In the genomic region with DNA sequence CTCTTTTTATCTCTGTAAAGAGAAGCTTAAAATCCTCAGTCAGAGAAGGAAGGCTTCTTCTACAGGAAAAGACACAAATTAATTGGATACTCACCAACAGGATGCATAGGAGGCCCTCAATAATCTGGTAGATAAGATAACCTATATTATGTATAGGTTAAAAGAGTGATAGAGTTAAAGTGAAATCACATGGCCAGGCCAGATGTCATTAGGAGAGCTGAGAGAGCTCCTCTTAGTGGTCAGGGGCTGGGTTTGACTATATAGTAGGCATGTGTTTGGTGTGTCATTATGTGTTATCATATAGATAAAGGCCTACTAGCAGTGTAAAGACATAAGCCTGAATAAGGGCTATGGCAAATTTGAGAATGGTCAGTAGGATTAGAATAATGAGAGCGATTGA, we compare ENCODE assay signal across 31 cellular contexts.
"Had no signal": no experiment of that assay in that cellular context is flagged by ENCODE, and none has a peak within 500 bp of the region (broad histone marks: within the 10 kb centered on the region; RNA-seq: fewer than 3 reads in every experiment).

No MANE protein-coding gene starts in this region.

- H3K9me2 ChIP-seq: SK-N-SH had no signal

- H3K9me3 ChIP-seq: ascending aorta, MG63, SJCRH30, SK-N-SH had no signal

- FAIRE-seq: TTC549 had no signal

- H3K4me3 Mint-ChIP-seq: activated CD4-positive, alpha-beta T cell treated with anti-CD3 and anti-CD28 coated beads, Interleukin-2, amount 10 ng/mL, durations not matched to agents 24 days and 14 days; activated CD8-positive, alpha-beta T cell treated with anti-CD3 and anti-CD28 coated beads for 36 hours; activated naive CD8-positive, alpha-beta T cell treated with anti-CD3 and anti-CD28 coated beads for 36 hours; activated T-cell treated with anti-CD3 and anti-CD28 coated beads, Interleukin-2, amount 50 U/mL, for 72 hours; activated T-helper 17 cell treated with anti-CD3 and anti-CD28 coated beads, Interleukin-2, amount 50 U/mL, for 72 hours; T-helper 1 cell treated with Interleukin-12 subunit alpha and Interleukin-12 subunit beta and Interleukin-4 antibody, amounts not matched to agents 30 μg/mL and 1 μg/mL, for 36 hours; T-helper 2 cell treated with Interferon-gamma antibody and Interleukin-4, amounts not matched to agents 5 μg/mL and 100 μg/mL, for 36 hours had no signal

- H3K4me3 ChIP-seq: ascending aorta, cardiac muscle cell, MG63, SJCRH30 had no signal

- DNase-seq: activated CD4-positive, alpha-beta T cell treated with anti-CD3 and anti-CD28 coated beads, Interleukin-2, amount 10 ng/mL, durations not matched to agents 24 days and 14 days; activated CD4-positive, alpha-beta T cell treated with anti-CD3 and anti-CD28 coated beads, Interleukin-2, amount 50 U/mL, for 4 hours; activated CD8-positive, alpha-beta T cell treated with anti-CD3 and anti-CD28 coated beads for 36 hours; activated effector memory CD4-positive, alpha-beta T cell treated with anti-CD3 and anti-CD28 coated beads, Interleukin-2, amount 50 U/mL, for 16 hours; activated naive CD4-positive, alpha-beta T cell; activated naive CD4-positive, alpha-beta T cell treated with anti-CD3 and anti-CD28 coated beads, Interleukin-2, amount 50 U/mL, for 16 hours; activated naive CD8-positive, alpha-beta T cell treated with anti-CD3 and anti-CD28 coated beads for 36 hours; activated T-cell treated with anti-CD3 and anti-CD28 coated beads, Interleukin-2, amount 50 U/mL, for 1 hour; activated T-cell treated with anti-CD3 and anti-CD28 coated beads, Interleukin-2, amount 50 U/mL, for 72 hours; amygdala; Kasumi-1; KBM-7; MG63; NCI-H1048; NCI-H1105 treated with DMSO at 0.1 percent for 48 hours; NCI-H1436; NCI-H187; NCI-H2081; NCI-H345; NCI-H524 treated with DMSO at 0.1 percent for 48 hours; NK-92 treated with Interleukin-12 subunit alpha and Interleukin-12 subunit beta, amount 100 ng/mL, for 24 hours; SHP77; SJCRH30; SK-N-SH had no signal

- H3K4me2 ChIP-seq: SK-N-SH had no signal

- H3K27ac ChIP-seq: ascending aorta, cardiac muscle cell, SJCRH30 had no signal

- H3K4me1 ChIP-seq: ascending aorta, SJCRH30 had no signal

- ATAC-seq: activated CD8-positive, alpha-beta T cell treated with anti-CD3 and anti-CD28 coated beads for 36 hours; activated T-cell treated with anti-CD3 and anti-CD28 coated beads, Interleukin-2, amount 50 U/mL, for 72 hours; activated T-helper 17 cell treated with anti-CD3 and anti-CD28 coated beads, Interleukin-2, amount 50 U/mL, for 72 hours; Panc1 had no signal

- H3K27me3 ChIP-seq: ascending aorta, MG63, SJCRH30 had no signal

- H3K9me3 Mint-ChIP-seq: activated CD4-positive, alpha-beta T cell treated with anti-CD3 and anti-CD28 coated beads, Interleukin-2, amount 10 ng/mL, durations not matched to agents 24 days and 14 days; T-helper 1 cell treated with Interleukin-12 subunit alpha and Interleukin-12 subunit beta and Interleukin-4 antibody, amounts not matched to agents 30 μg/mL and 1 μg/mL, for 36 hours had no signal

- H3K36me3 ChIP-seq: ascending aorta, cardiac muscle cell, MG63, SJCRH30 had no signal

- H3K27me3 Mint-ChIP-seq: activated CD4-positive, alpha-beta T cell treated with anti-CD3 and anti-CD28 coated beads, Interleukin-2, amount 10 ng/mL, durations not matched to agents 24 days and 14 days; activated CD8-positive, alpha-beta T cell treated with anti-CD3 and anti-CD28 coated beads for 36 hours; activated naive CD8-positive, alpha-beta T cell treated with anti-CD3 and anti-CD28 coated beads for 36 hours; activated T-helper 17 cell treated with anti-CD3 and anti-CD28 coated beads, Interleukin-2, amount 50 U/mL, for 72 hours had no signal

- H3K9ac ChIP-seq: SK-N-SH had no signal

- H3K4me1 Mint-ChIP-seq: activated CD4-positive, alpha-beta T cell treated with anti-CD3 and anti-CD28 coated beads, Interleukin-2, amount 10 ng/mL, durations not matched to agents 24 days and 14 days; activated naive CD8-positive, alpha-beta T cell treated with anti-CD3 and anti-CD28 coated beads for 36 hours; activated T-helper 17 cell treated with anti-CD3 and anti-CD28 coated beads, Interleukin-2, amount 50 U/mL, for 72 hours had no signal

- H3K27ac Mint-ChIP-seq: activated CD4-positive, alpha-beta T cell treated with anti-CD3 and anti-CD28 coated beads, Interleukin-2, amount 10 ng/mL, durations not matched to agents 24 days and 14 days; activated CD8-positive, alpha-beta T cell treated with anti-CD3 and anti-CD28 coated beads for 36 hours; activated naive CD8-positive, alpha-beta T cell treated with anti-CD3 and anti-CD28 coated beads for 36 hours; activated T-cell treated with anti-CD3 and anti-CD28 coated beads, Interleukin-2, amount 50 U/mL, for 72 hours; activated T-helper 17 cell treated with anti-CD3 and anti-CD28 coated beads, Interleukin-2, amount 50 U/mL, for 72 hours; T-helper 1 cell treated with Interleukin-12 subunit alpha and Interleukin-12 subunit beta and Interleukin-4 antibody, amounts not matched to agents 30 μg/mL and 1 μg/mL, for 36 hours; T-helper 2 cell treated with Interferon-gamma antibody and Interleukin-4, amounts not matched to agents 5 μg/mL and 100 μg/mL, for 36 hours had no signal

- H3K36me3 Mint-ChIP-seq: activated naive CD8-positive, alpha-beta T cell treated with anti-CD3 and anti-CD28 coated beads for 36 hours had no signal
